In the genomic region with DNA sequence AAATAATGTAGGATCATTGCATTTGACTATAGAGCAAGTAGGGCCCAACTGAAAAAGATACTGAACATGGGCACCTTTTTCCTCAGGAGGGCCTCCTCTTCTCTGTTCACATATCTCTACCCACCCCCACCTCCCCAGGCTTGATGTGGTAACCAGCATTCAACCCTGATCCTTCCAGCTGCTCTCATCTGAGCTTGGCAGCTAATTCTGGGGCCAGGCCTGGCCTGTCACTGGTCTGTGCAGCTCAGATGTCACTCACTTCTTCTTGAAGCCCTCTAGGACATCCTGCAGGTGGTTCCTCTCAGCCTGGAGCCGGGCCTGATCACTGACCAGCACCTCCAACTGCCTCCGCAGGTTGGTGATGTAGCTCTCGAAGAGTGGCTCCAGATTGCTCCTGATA, we compare ENCODE assay signal across 27 cellular contexts. TPM values are rescaled to one million over a fixed set of nuclear protein-coding genes. Genes with fewer than 3 reads are reported as not detected.
"Had no signal": no experiment of that assay in that cellular context is flagged by ENCODE, and none has a peak within 500 bp of the region (broad histone marks: within the 10 kb centered on the region; RNA-seq: fewer than 3 reads in every experiment).

No MANE protein-coding gene starts in this region.

- H3K9me3 Mint-ChIP-seq: activated CD4-positive, alpha-beta memory T cell treated with anti-CD3 and anti-CD28 coated beads for 36 hours; activated CD4-positive, alpha-beta T cell treated with anti-CD3 and anti-CD28 coated beads, Interleukin-2, amount 10 ng/mL, durations not matched to agents 7 days and 5 days; central memory CD8-positive, alpha-beta T cell had no signal

- H3K27me3 ChIP-seq: MG63 had no signal

- H3K36me3 Mint-ChIP-seq: activated CD4-positive, alpha-beta memory T cell treated with anti-CD3 and anti-CD28 coated beads for 36 hours; brain had no signal

- FAIRE-seq: astrocyte had no signal

- H3K4me2 ChIP-seq: SK-N-SH had no signal

- H3K27ac Mint-ChIP-seq: activated CD4-positive, alpha-beta memory T cell treated with anti-CD3 and anti-CD28 coated beads for 36 hours; activated CD4-positive, alpha-beta T cell treated with anti-CD3 and anti-CD28 coated beads, Interleukin-2, amount 10 ng/mL, durations not matched to agents 7 days and 5 days; brain had no signal

- H3K4me3 ChIP-seq: MG63, SJCRH30 had no signal

- H3K4me3 Mint-ChIP-seq: activated CD4-positive, alpha-beta memory T cell treated with anti-CD3 and anti-CD28 coated beads for 36 hours; activated CD4-positive, alpha-beta T cell treated with anti-CD3 and anti-CD28 coated beads, Interleukin-2, amount 10 ng/mL, durations not matched to agents 7 days and 5 days; brain; central memory CD8-positive, alpha-beta T cell had no signal

- DNase-seq: activated CD4-positive, alpha-beta memory T cell treated with anti-CD3 and anti-CD28 coated beads for 36 hours; activated CD4-positive, CD25-positive, alpha-beta regulatory T cell; activated CD8-positive, alpha-beta memory T cell treated with anti-CD3 and anti-CD28 coated beads, Interleukin-2, amount 50 U/mL, for 4 hours; activated naive CD4-positive, alpha-beta T cell treated with anti-CD3 and anti-CD28 coated beads, Interleukin-2, amount 50 U/mL, for 16 hours; activated T-cell treated with anti-CD3 and anti-CD28 coated beads, Interleukin-2, amount 50 U/mL, for 1 hour; amniotic stem cell; MG63; MV-4-11; NCI-H1105; NCI-H1436; NCI-H1694 treated with DMSO at 0.1 percent for 48 hours; NCI-H2029 treated with DMSO at 0.1 percent for 48 hours; NCI-H510A treated with DMSO at 0.1 percent for 48 hours; NCI-H69; NK-92 treated with Interleukin-12 subunit alpha and Interleukin-12 subunit beta, amount 100 ng/mL, for 24 hours; OCI-M1; Right ventricle myocardium superior; SJCRH30; SK-N-SH; T-helper 1 cell had no signal

- H3K27ac ChIP-seq: SJCRH30, VCaP had no signal

- H3K9me3 ChIP-seq: MG63, SJCRH30, SK-N-SH had no signal

- H3K36me3 ChIP-seq: MG63, SJCRH30 had no signal

- H3K4me1 Mint-ChIP-seq: brain had no signal

- H3K27me3 Mint-ChIP-seq: activated CD4-positive, alpha-beta T cell treated with anti-CD3 and anti-CD28 coated beads, Interleukin-2, amount 10 ng/mL, durations not matched to agents 7 days and 5 days had no signal

- H3K4me1 ChIP-seq: SJCRH30 had no signal

- ATAC-seq: Panc1 had no signal

RNA-seq across cellular contexts. Expression of gene KRT84, which starts 2.1 kb away (rescaled TPM):
- total RNA-seq: activated CD4-positive, alpha-beta memory T cell treated with anti-CD3 and anti-CD28 coated beads for 36 hours; activated CD4-positive, alpha-beta T cell treated with anti-CD3 and anti-CD28 coated beads, Interleukin-2, amount 10 ng/mL, durations not matched to agents 7 days and 5 days; astrocyte; Right ventricle myocardium superior; SJCRH30; T-helper 2 cell treated with Interferon-gamma antibody and Interleukin-4, amounts not matched to agents 100 ng/mL and 5 ng/mL, for 36 hours had no signal

RNA-seq across cellular contexts. Expression of gene KRT85, which starts 16.1 kb away (rescaled TPM):
- total RNA-seq: activated CD4-positive, alpha-beta memory T cell treated with anti-CD3 and anti-CD28 coated beads for 36 hours; activated CD4-positive, alpha-beta T cell treated with anti-CD3 and anti-CD28 coated beads, Interleukin-2, amount 10 ng/mL, durations not matched to agents 7 days and 5 days; astrocyte; Right ventricle myocardium superior; SJCRH30; T-helper 2 cell treated with Interferon-gamma antibody and Interleukin-4, amounts not matched to agents 100 ng/mL and 5 ng/mL, for 36 hours had no signal

RNA-seq across cellular contexts. Expression of gene KRT82, which starts 22.8 kb away (rescaled TPM):
- total RNA-seq: activated CD4-positive, alpha-beta memory T cell treated with anti-CD3 and anti-CD28 coated beads for 36 hours; activated CD4-positive, alpha-beta T cell treated with anti-CD3 and anti-CD28 coated beads, Interleukin-2, amount 10 ng/mL, durations not matched to agents 7 days and 5 days; astrocyte; Right ventricle myocardium superior; SJCRH30; T-helper 2 cell treated with Interferon-gamma antibody and Interleukin-4, amounts not matched to agents 100 ng/mL and 5 ng/mL, for 36 hours had no signal

RNA-seq across cellular contexts. Expression of gene KRT75, which starts 50.8 kb away (rescaled TPM):
- total RNA-seq: activated CD4-positive, alpha-beta memory T cell treated with anti-CD3 and anti-CD28 coated beads for 36 hours; activated CD4-positive, alpha-beta T cell treated with anti-CD3 and anti-CD28 coated beads, Interleukin-2, amount 10 ng/mL, durations not matched to agents 7 days and 5 days; astrocyte; Right ventricle myocardium superior; SJCRH30; T-helper 2 cell treated with Interferon-gamma antibody and Interleukin-4, amounts not matched to agents 100 ng/mL and 5 ng/mL, for 36 hours had no signal
